Comparison of ENCODE assay signal across 8 cellular contexts in the genomic region with DNA sequence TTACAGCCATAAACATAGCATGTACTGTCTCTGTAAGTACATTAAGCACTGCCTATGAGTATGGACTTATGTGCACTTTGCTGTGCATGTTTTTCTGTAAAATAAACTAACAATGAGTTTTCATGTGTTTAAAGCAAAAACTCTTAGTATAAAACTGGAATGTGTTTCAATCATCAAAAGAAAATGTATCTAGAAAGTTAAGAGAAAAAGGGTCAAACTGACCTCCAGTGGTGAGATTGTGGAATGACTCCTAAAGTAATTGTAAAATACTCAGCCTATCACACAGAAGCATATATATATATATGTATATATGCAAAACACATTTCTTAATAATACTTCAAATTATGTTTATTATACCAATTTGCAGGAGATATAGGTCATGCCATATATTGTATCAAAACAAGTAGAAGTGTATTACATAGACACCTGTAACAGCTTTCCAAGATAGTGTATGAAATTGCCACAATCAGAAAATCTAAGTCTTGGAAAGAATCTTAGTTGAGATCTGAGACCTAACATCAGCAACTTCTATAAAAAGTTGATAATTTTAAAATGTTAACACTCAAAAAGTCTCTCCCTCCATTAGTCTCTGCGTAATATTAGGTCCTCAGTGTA.
DNase-seq lines count a peak whose midpoint lies in the region; ATAC-seq and TF ChIP-seq lines count a peak whose summit lies in the region.

No MANE protein-coding gene starts in this region.

- no peak overlapping the region for H3K4me3 ChIP-seq in fibroblast of villous mesenchyme (ENCODE audit: low read depth, low read length)
- no peak overlapping the region for H3K4me3 ChIP-seq in tibial nerve

- TF ChIP-seq EP300 in tibial nerve (IDR thresholded peaks at IDR 0.05) = no peak

- no peak overlapping the region for H3K27ac ChIP-seq in tibial nerve

- H3K4me3 Mint-ChIP-seq in effector memory CD8-positive, alpha-beta T cell = no peak overlapping the region

- DNase-seq in AG09319 (ENCODE audit: extremely low read depth, low read depth) = no peak
- DNase-seq in H4 (ENCODE audit: low spot score) = peak; percentile 29
- peak; percentile 39 for DNase-seq in SK-N-DZ (ENCODE audit: low spot score)
- DNase-seq in fibroblast of villous mesenchyme (ENCODE audit: low read depth) = peak; percentile 61
- DNase-seq in tibial nerve (ENCODE audit: low spot score in 2 of 2) = no peak
- DNase-seq in effector memory CD8-positive, alpha-beta T cell = no peak
- DNase-seq in foreskin melanocyte = no peak

- H3K27ac Mint-ChIP-seq in effector memory CD8-positive, alpha-beta T cell = no peak overlapping the region

- 95 to 98% methylated on average over 1 of the region's 1 CpG for WGBS in tibial nerve, 2 donors

- H3K4me1 ChIP-seq in tibial nerve = no peaks in the 10 kb centered on the region

- H3K9me3 Mint-ChIP-seq in effector memory CD8-positive, alpha-beta T cell = no peaks in the 10 kb centered on the region

- TF ChIP-seq CTCF in AG09319 (IDR thresholded peaks at IDR 0.05; ENCODE audit: low read depth, low read length) (peak; percentile 62), fibroblast of villous mesenchyme (IDR thresholded peaks at IDR 0.05; ENCODE audit: insufficient read depth, low read depth, low read length) (peak; percentile 68), tibial nerve (IDR thresholded peaks at IDR 0.05) (peak; percentile 28 to 47 (median 45))

- H3K9me3 ChIP-seq in tibial nerve = peaks cover 0 to 3% (median 0%) of the 10 kb centered on the region in 4 donors

- peaks cover 0 to 3% of the 10 kb centered on the region in 2 donors for H3K4me1 Mint-ChIP-seq in effector memory CD8-positive, alpha-beta T cell (ENCODE audit: low read depth in 2 of 2)

- ATAC-seq in effector memory CD8-positive, alpha-beta T cell (replicated peaks) = no peak
- ATAC-seq in GM21737 (IDR thresholded peaks at IDR 0.05; ENCODE audit: unreplicated experiment) = no peak

- H3K27me3 ChIP-seq in tibial nerve = no peaks in the 10 kb centered on the region

- no peak for TF ChIP-seq POLR2A in tibial nerve (IDR thresholded peaks at IDR 0.05)

- H3K36me3 ChIP-seq in tibial nerve = no peaks in the 10 kb centered on the region

- H3K27me3 Mint-ChIP-seq in effector memory CD8-positive, alpha-beta T cell = peaks cover 6 to 34% of the 10 kb centered on the region in 2 donors

- H3K36me3 Mint-ChIP-seq in effector memory CD8-positive, alpha-beta T cell (ENCODE audit: insufficient read depth) = no peaks in the 10 kb centered on the region

Comparison
In these comparisons a context has a peak if more than half of its experiments do, and no peak if none do; other contexts are left out.
1. DNase-seq: peak in H4 (single experiment), SK-N-DZ (single experiment) and fibroblast of villous mesenchyme (single experiment); none in AG09319 (single experiment), tibial nerve (0 of 2), effector memory CD8-positive, alpha-beta T cell (0 of 3) and foreskin melanocyte (single experiment).
2. Peak in every context shown above with its lines, with median percentiles within 50 percentile points of each other: CTCF ChIP-seq.